24 cellular contexts compared by ENCODE assay signal in the genomic region with DNA sequence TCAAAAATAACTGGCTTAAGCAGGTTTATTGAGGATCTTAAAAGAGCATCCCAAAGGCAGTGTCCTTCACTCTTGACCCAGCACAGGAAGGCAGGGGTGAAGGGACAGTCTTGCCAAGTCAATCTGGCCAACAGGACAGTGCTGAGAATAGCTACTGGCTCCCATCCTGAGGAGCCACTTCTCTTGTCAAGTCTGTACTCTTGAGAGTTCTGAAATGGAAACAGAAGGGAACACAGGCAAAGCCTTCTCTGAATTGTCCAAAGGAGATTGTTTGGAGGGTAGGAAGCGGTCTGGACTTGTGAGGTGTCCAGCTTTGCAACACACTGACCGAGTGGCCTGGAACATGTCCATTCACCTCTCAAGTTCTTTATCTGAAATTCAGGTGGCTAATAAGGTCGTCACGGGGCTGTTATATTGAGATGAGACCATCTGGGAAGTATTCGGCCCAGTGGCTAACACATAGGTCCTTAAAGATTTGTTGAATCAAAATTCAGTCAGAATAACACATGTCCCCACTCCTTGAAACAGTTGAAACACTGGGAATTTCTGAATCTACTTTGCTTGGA.
A peak's percentile ranks its signal among the peaks of the same experiment; 100 is the strongest.
DNase-seq lines count a peak whose midpoint lies in the region; ATAC-seq and TF ChIP-seq lines count a peak whose summit lies in the region.
"Had no signal": no experiment of that assay in that cellular context is flagged by ENCODE, and none has a peak within 500 bp of the region (broad histone marks: within the 10 kb centered on the region; RNA-seq: fewer than 3 reads in every experiment).

No MANE protein-coding gene starts in this region.

- H3K27ac ChIP-seq in trophoblast cell (ENCODE audit: low read depth, low read length): no peak overlapping the region
- peak overlapping the region; percentile 32 to 57 (median 45) for H3K27ac ChIP-seq in thyroid gland
- H3K27ac ChIP-seq: HL-60, KMS-11 had no signal

- H3K27me3 ChIP-seq in trophoblast cell (ENCODE audit: insufficient read depth, low read length) (no peaks in the 10 kb centered on the region), thyroid gland (no peaks in the 10 kb centered on the region)
- H3K27me3 ChIP-seq: BE2C had no signal

- H2AFZ ChIP-seq in trophoblast cell (ENCODE audit: insufficient read depth, low read length, poor library complexity): peak overlapping the region; percentile 50

- no peaks in the 10 kb centered on the region for H3K4me1 ChIP-seq in trophoblast cell (ENCODE audit: control insufficient read depth in 1 of 2, insufficient read depth in 2 of 2, low read length in 2 of 2)
- H3K4me1 ChIP-seq in thyroid gland: peaks cover 12 to 24% of the 10 kb centered on the region in 2 donors
- H3K4me1 ChIP-seq: BE2C had no signal

- ATAC-seq in Right ventricle myocardium inferior (peak; percentile 48), left cardiac atrium (peak; percentile 71 to 78)

- no peak overlapping the region for H2BK120ac ChIP-seq in trophoblast cell (ENCODE audit: insufficient read depth, low read length, poor library complexity)

- no peak overlapping the region for H3K27ac Mint-ChIP-seq in activated naive CD4-positive, alpha-beta T cell treated with anti-CD3 and anti-CD28 coated beads for 36 hours
- H3K27ac Mint-ChIP-seq: CD14-positive monocyte; CD8-positive, alpha-beta memory T cell; IgD-negative memory B cell had no signal

- H3K79me2 ChIP-seq in trophoblast cell (ENCODE audit: control insufficient read depth, insufficient read depth, low read length, poor library complexity): no peaks in the 10 kb centered on the region

- WGBS in trophoblast cell (ENCODE audit: extremely low coverage, insufficient coverage, insufficient read length): no CpG with 5 or more reads among the region's 5 CpGs
- WGBS in thyroid gland, 2 donors: 22 to 49% methylated on average over 5 of the region's 5 CpGs

- no peak overlapping the region for H4K12ac ChIP-seq in trophoblast cell (ENCODE audit: low read depth, low read length)

- CTCF ChIA-PET in activated naive CD4-positive, alpha-beta T cell treated with anti-CD3 and anti-CD28 coated beads for 36 hours (lab: Charles Lee): no interaction called here

- H3K27me3 Mint-ChIP-seq in activated naive CD4-positive, alpha-beta T cell treated with anti-CD3 and anti-CD28 coated beads for 36 hours (ENCODE audit: low read depth): peaks cover 2% of the 10 kb centered on the region

- no peaks in the 10 kb centered on the region for H3K4me1 Mint-ChIP-seq in activated naive CD4-positive, alpha-beta T cell treated with anti-CD3 and anti-CD28 coated beads for 36 hours (ENCODE audit: low read depth)
- H3K4me1 Mint-ChIP-seq: CD14-positive monocyte; CD8-positive, alpha-beta memory T cell; IgD-negative memory B cell had no signal

- no peak overlapping the region for H3K9ac ChIP-seq in trophoblast cell (ENCODE audit: low read length)
- H3K9ac ChIP-seq: KMS-11 had no signal

- no peak overlapping the region for H2BK5ac ChIP-seq in trophoblast cell (ENCODE audit: low read depth, low read length, poor library complexity)

- H3K23ac ChIP-seq in trophoblast cell (ENCODE audit: low read length): no peak overlapping the region

- no peak for DNase-seq in Right ventricle myocardium inferior (ENCODE audit: missing footprints)
- no peak for DNase-seq in cardiac septum (ENCODE audit: low spot score)
- DNase-seq in left cardiac atrium: peak; percentile 37
- DNase-seq in trophoblast cell: no peak
- DNase-seq in thyroid gland: peak; percentile 34 to 44
- DNase-seq in dedifferentiated amniotic fluid mesenchymal stem cell (ENCODE audit: extremely low spot score): no peak
- no peak for DNase-seq in posterior vena cava (ENCODE audit: low spot score)
- DNase-seq in activated naive CD4-positive, alpha-beta T cell treated with anti-CD3 and anti-CD28 coated beads for 36 hours: no peak
- DNase-seq: 8988T; ACHN; BE2C; CD8-positive, alpha-beta memory T cell; DMS 273 treated with DMSO at 0.1 percent for 48 hours; DMS79; EL; MM.1S; NCI-H2029; NCI-H446; NCI-H524 treated with DMSO at 0.1 percent for 48 hours; NCI-H774 had no signal

- peaks cover 5% of the 10 kb centered on the region for H3K9me3 Mint-ChIP-seq in activated naive CD4-positive, alpha-beta T cell treated with anti-CD3 and anti-CD28 coated beads for 36 hours

- H3K4me3 ChIP-seq in trophoblast cell (ENCODE audit: low read depth, low read length): no peak overlapping the region
- no peak overlapping the region for H3K4me3 ChIP-seq in thyroid gland (replicated peaks in 1 of 3)

- H3K4me2 ChIP-seq in trophoblast cell (ENCODE audit: low read length): no peak overlapping the region
- H3K4me2 ChIP-seq: KMS-11 had no signal

- H3K36me3 ChIP-seq in trophoblast cell (ENCODE audit: control insufficient read depth in 1 of 2, insufficient read depth in 2 of 2, low read length in 2 of 2): no peaks in the 10 kb centered on the region
- no peaks in the 10 kb centered on the region for H3K36me3 ChIP-seq in thyroid gland
- H3K36me3 ChIP-seq: BE2C had no signal

- H2BK12ac ChIP-seq in trophoblast cell (ENCODE audit: low read length): no peak overlapping the region

- no peak overlapping the region for H2AK5ac ChIP-seq in trophoblast cell (ENCODE audit: low read length)

- no peak overlapping the region for H4K8ac ChIP-seq in trophoblast cell (ENCODE audit: low read depth, low read length)

- H3K14ac ChIP-seq in trophoblast cell (ENCODE audit: low read length): no peak overlapping the region

- no peak overlapping the region for H3K4ac ChIP-seq in trophoblast cell (ENCODE audit: low read depth, low read length)

- H3K9me3 ChIP-seq in trophoblast cell (ENCODE audit: insufficient read depth, low read depth, low read length) (peaks cover 2% of the 10 kb centered on the region), thyroid gland (no peaks in the 10 kb centered on the region)
- H3K9me3 ChIP-seq: BE2C had no signal

- no peak overlapping the region for H4K91ac ChIP-seq in trophoblast cell (ENCODE audit: low read depth, low read length)

- no peaks in the 10 kb centered on the region for H3K79me1 ChIP-seq in trophoblast cell (ENCODE audit: low read length)

- no peak overlapping the region for H3K4me3 Mint-ChIP-seq in activated naive CD4-positive, alpha-beta T cell treated with anti-CD3 and anti-CD28 coated beads for 36 hours
- H3K4me3 Mint-ChIP-seq: CD14-positive monocyte; CD8-positive, alpha-beta memory T cell; IgD-negative memory B cell had no signal

- no peak for TF ChIP-seq CTCF in thyroid gland (IDR thresholded peaks at IDR 0.05)

- no peak overlapping the region for H3K18ac ChIP-seq in trophoblast cell (ENCODE audit: low read length)

- no peaks in the 10 kb centered on the region for H3K36me3 Mint-ChIP-seq in activated naive CD4-positive, alpha-beta T cell treated with anti-CD3 and anti-CD28 coated beads for 36 hours (ENCODE audit: low read depth)
- H3K36me3 Mint-ChIP-seq: CD14-positive monocyte had no signal

- no peak for TF ChIP-seq POLR2A in thyroid gland (IDR thresholded peaks at IDR 0.05)

- intact Hi-C loops in Right ventricle myocardium inferior (cut with DNase I): loop anchor here (5.0 kb wide), 1 partner anchor 126 kb away; no protein-coding TSS in a partner anchor
- intact Hi-C loops in cardiac septum (cut with DNase I): no loop called here
- intact Hi-C loops in left cardiac atrium (cut with DNase I): no loop called here
- intact Hi-C loops in thyroid gland (cut with DNase I): no loop called here
- intact Hi-C loops in posterior vena cava (cut with DNase I): no loop called here
- intact Hi-C loops in activated naive CD4-positive, alpha-beta T cell treated with anti-CD3 and anti-CD28 coated beads for 36 hours (cut with micrococcal nuclease): no loop called here

Comparison
In these comparisons a context has a peak if more than half of its experiments do, and no peak if none do; other contexts are left out.
1. DNase-seq: peak in left cardiac atrium (single experiment) and thyroid gland (2 of 2); none in Right ventricle myocardium inferior (single experiment), cardiac septum (single experiment), trophoblast cell (0 of 2), dedifferentiated amniotic fluid mesenchymal stem cell (single experiment), posterior vena cava (single experiment) and activated naive CD4-positive, alpha-beta T cell treated with anti-CD3 and anti-CD28 coated beads for 36 hours (single experiment).